ENCODE assay signal across 2 cellular contexts in genomic region chr2:62578837-62579640, GRCh38.
TF ChIP-seq lines count a peak whose summit lies in the region.

No MANE protein-coding gene starts in this region.

TF ChIP-seq in A549, 52 proteins besides CTCF, POLR2A, EP300 and RAD21 (continued from another document and continues in another):
- TF ChIP-seq FOSL2 (IDR thresholded peaks at IDR 0.05) = peak; percentile 99
- TF ChIP-seq FOSL2 (CRISPR knock-in tag; IDR thresholded peaks at IDR 0.05) = peak; percentile 99
- no peak for TF ChIP-seq HOXA7 (CRISPR knock-in tag; IDR thresholded peaks at IDR 0.05)
- TF ChIP-seq NFE2L2 (conservative IDR thresholded peaks at IDR 0.05; ENCODE audit: low read length) = no peak
- no peak for TF ChIP-seq FOXS1 (CRISPR knock-in tag; IDR thresholded peaks at IDR 0.05)
- TF ChIP-seq PHF8 (IDR thresholded peaks at IDR 0.05; ENCODE audit: borderline replicate concordance, low read depth) = no peak
- TF ChIP-seq MAZ (IDR thresholded peaks at IDR 0.05; ENCODE audit: borderline replicate concordance, low read depth, low read length) = no peak
- TF ChIP-seq CBX2 (IDR thresholded peaks at IDR 0.05; ENCODE audit: borderline replicate concordance, low read depth) = no peak
- TF ChIP-seq ZFP36 (IDR thresholded peaks at IDR 0.05; ENCODE audit: borderline replicate concordance, partially characterized antibody) = no peak
- peak; percentile 95 for TF ChIP-seq HES2 (IDR thresholded peaks at IDR 0.05)
- TF ChIP-seq SREBF2 (IDR thresholded peaks at IDR 0.05) = no peak
- 0 out of 2 replicates have a peak, but pooled peaks have one; percentile 25 for TF ChIP-seq MYC (IDR thresholded peaks at IDR 0.05; ENCODE audit: borderline replicate concordance, low read length)
- peak; percentile 95 for TF ChIP-seq RARB (CRISPR knock-in tag; IDR thresholded peaks at IDR 0.05)
- 0 out of 2 replicates have a peak, but pooled peaks have one; percentile 53 for TF ChIP-seq RCOR1 (IDR thresholded peaks at IDR 0.05; ENCODE audit: low read depth, low read length)
- peak; percentile 99; the same call in 2 of the 3 replicates for TF ChIP-seq BCL3 (IDR thresholded peaks at IDR 0.05)
- no peak for TF ChIP-seq POLR2AphosphoS2 (conservative IDR thresholded peaks at IDR 0.05; ENCODE audit: low read length)
- peak; percentile 98 for TF ChIP-seq GATA3 (IDR thresholded peaks at IDR 0.05; ENCODE audit: borderline replicate concordance)
- TF ChIP-seq CHD2 (IDR thresholded peaks at IDR 0.05; ENCODE audit: low read length, partially characterized antibody) = no peak
- 0 out of 2 replicates have a peak, but pooled peaks have one; percentile 31 for TF ChIP-seq ATOH8 (CRISPR knock-in tag; IDR thresholded peaks at IDR 0.05; ENCODE audit: low read depth)
- peak; percentile 73 for TF ChIP-seq HOXB13 (CRISPR knock-in tag; IDR thresholded peaks at IDR 0.05; ENCODE audit: low read depth)
- peak; percentile 44 for TF ChIP-seq EHMT2 (IDR thresholded peaks at IDR 0.05; ENCODE audit: low read depth)
- TF ChIP-seq ZC3H11A (IDR thresholded peaks at IDR 0.05) = no peak
- no peak for TF ChIP-seq KDM5A (IDR thresholded peaks at IDR 0.05)
- TF ChIP-seq TFCP2L1 (CRISPR knock-in tag; IDR thresholded peaks at IDR 0.05) = no peak
- TF ChIP-seq JUNB (IDR thresholded peaks at IDR 0.05) = peak; percentile 99
- TF ChIP-seq SMC3 (IDR thresholded peaks at IDR 0.05) = peak; percentile 78
- TF ChIP-seq MAX (IDR thresholded peaks at IDR 0.05) = peak; percentile 88
- TF ChIP-seq ZSCAN20 (CRISPR knock-in tag; IDR thresholded peaks at IDR 0.05) = no peak
- TF ChIP-seq HOXB5 (CRISPR knock-in tag; IDR thresholded peaks at IDR 0.05) = peak; percentile 78
- no peak for TF ChIP-seq NR3C1 (IDR thresholded peaks at IDR 0.05)
- TF ChIP-seq KDM1A (IDR thresholded peaks at IDR 0.05; ENCODE audit: low read depth) = 0 out of 2 replicates have a peak, but pooled peaks have one; percentile 34
- TF ChIP-seq JUN (IDR thresholded peaks at IDR 0.05) = peak; percentile 95 to 97; a peak in 4 of 5 replicates
- no peak for TF ChIP-seq HEYL (CRISPR knock-in tag; IDR thresholded peaks at IDR 0.05)
- no peak for TF ChIP-seq ESRRA (IDR thresholded peaks at IDR 0.05; ENCODE audit: borderline replicate concordance, low read length)
- no peak; the same call in 1 of the 2 replicates for TF ChIP-seq HDAC2 (IDR thresholded peaks at IDR 0.05)
- TF ChIP-seq E2F6 (IDR thresholded peaks at IDR 0.05; ENCODE audit: borderline replicate concordance, low read depth) = peak; percentile 70; the same call in 1 of the 2 replicates
- TF ChIP-seq PBX3 (IDR thresholded peaks at IDR 0.05) = peak; percentile 92

TF ChIP-seq in IMR-90, 13 proteins besides CTCF, POLR2A, EP300 and RAD21 (continued from another document):
- TF ChIP-seq ELK1 (IDR thresholded peaks at IDR 0.05; ENCODE audit: borderline replicate concordance, low read depth, low read length) = no peak
